In the genomic region with DNA sequence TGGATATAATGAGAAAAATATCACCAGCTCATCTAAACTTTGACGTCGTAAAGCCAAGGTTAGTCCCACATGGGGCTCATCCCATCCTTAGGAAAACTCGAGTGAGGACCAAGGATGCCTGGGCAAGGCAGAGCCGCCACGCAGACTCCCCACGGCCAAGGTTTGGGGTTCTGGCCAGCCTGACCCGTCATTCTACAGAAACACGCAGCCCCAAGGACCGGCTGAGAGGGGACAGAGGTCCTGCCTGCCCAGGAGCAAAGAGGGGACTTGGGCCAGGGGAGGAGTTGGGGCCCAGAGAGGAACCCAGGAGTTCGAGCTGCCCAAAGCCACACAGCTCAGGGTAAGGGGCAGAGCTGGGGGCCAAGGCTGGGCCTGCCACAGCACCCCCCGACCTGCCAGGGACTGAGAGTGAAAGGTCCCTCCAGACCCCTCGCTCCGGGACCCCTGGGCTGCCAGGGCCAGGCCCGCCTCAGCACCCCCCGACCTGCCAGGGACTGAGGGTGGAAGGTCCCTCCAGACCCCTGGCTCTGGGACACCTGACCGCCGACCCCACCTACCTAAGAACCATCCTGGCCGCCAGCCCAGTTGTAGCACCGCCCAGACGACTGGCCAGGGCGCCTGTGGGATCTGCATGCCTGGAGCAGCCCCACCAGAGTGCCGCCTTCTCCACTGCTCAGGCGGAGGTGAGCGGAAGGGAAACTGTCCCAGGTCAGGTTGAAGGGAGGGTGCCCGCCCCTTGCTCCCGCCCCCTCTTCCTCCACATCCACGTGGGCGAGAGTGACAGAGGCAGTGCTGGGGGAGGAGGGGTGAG, we compare ENCODE assay signal across 1 cellular context.
TF ChIP-seq lines count a peak whose summit lies in the region.

A gene (minus strand): TSS at position 689 of the 811 bp plus-strand sequence. CDS start 56 bp downstream, at position 633.

TF ChIP-seq in HepG2, 621 proteins besides CTCF, POLR2A, EP300 and RAD21 (continued from another document):
- TF ChIP-seq ZSCAN30 (CRISPR knock-in tag; IDR thresholded peaks at IDR 0.05) (no peak), ZNF33A (CRISPR knock-in tag; IDR thresholded peaks at IDR 0.05; ENCODE audit: borderline replicate concordance) (no peak), ZNF547 (CRISPR knock-in tag; IDR thresholded peaks at IDR 0.05) (no peak), ZNF883 (CRISPR knock-in tag; IDR thresholded peaks at IDR 0.05; ENCODE audit: not compliant biosample characterization) (peak; percentile 55), NFKB2 (CRISPR knock-in tag; IDR thresholded peaks at IDR 0.05; ENCODE audit: borderline replicate concordance) (no peak), SMARCC2 (IDR thresholded peaks at IDR 0.05) (no peak), ZNF34 (CRISPR knock-in tag; IDR thresholded peaks at IDR 0.05; ENCODE audit: borderline replicate concordance) (no peak), SALL1 (CRISPR knock-in tag; IDR thresholded peaks at IDR 0.05) (0 out of 2 replicates have a peak, but pooled peaks have one; percentile 2), XRCC5 (optimal IDR thresholded peaks at IDR 0.05; ENCODE audit: low read length) (no peak), ARNTL (CRISPR knock-in tag; IDR thresholded peaks at IDR 0.05) (no peak), KLF16 (CRISPR knock-in tag; IDR thresholded peaks at IDR 0.05) (no peak), ZNF557 (CRISPR knock-in tag; IDR thresholded peaks at IDR 0.05) (no peak), PITX1 (CRISPR knock-in tag; IDR thresholded peaks at IDR 0.05) (no peak), SAP130 (CRISPR knock-in tag; IDR thresholded peaks at IDR 0.05; ENCODE audit: low read depth) (peak; percentile 37), SP5 (CRISPR knock-in tag; IDR thresholded peaks at IDR 0.05; ENCODE audit: borderline replicate concordance, low read depth) (0 out of 2 replicates have a peak, but pooled peaks have one; percentile 25), AGO1 (IDR thresholded peaks at IDR 0.05; ENCODE audit: low read depth, low read length, poor library complexity, severe bottlenecking) (no peak), HMGA1 (CRISPR knock-in tag; conservative IDR thresholded peaks at IDR 0.05) (no peak), ZNF674 (CRISPR knock-in tag; IDR thresholded peaks at IDR 0.05; ENCODE audit: low read depth) (no peak), ZNF773 (CRISPR knock-in tag; IDR thresholded peaks at IDR 0.05; ENCODE audit: borderline replicate concordance) (no peak), SIN3A (IDR thresholded peaks at IDR 0.05; ENCODE audit: borderline replicate concordance, low read depth, low read length) (no peak), MAZ (IDR thresholded peaks at IDR 0.05; ENCODE audit: borderline replicate concordance, low read depth, low read length) (no peak), MAZ (CRISPR knock-in tag; IDR thresholded peaks at IDR 0.05; ENCODE audit: low read depth) (no peak), ZNF746 (CRISPR knock-in tag; IDR thresholded peaks at IDR 0.05) (peak; percentile 29; the same call in 1 of the 2 replicates), GABPB1 (CRISPR knock-in tag; IDR thresholded peaks at IDR 0.05) (0 out of 2 replicates have a peak, but pooled peaks have one; percentile 10), ZNF274 (CRISPR knock-in tag; IDR thresholded peaks at IDR 0.05) (0 out of 2 replicates have a peak, but pooled peaks have one; percentile 46), ZFP82 (CRISPR knock-in tag; IDR thresholded peaks at IDR 0.05; ENCODE audit: borderline replicate concordance) (no peak), ZNF3 (CRISPR knock-in tag; IDR thresholded peaks at IDR 0.05) (no peak), NFYB (CRISPR knock-in tag; IDR thresholded peaks at IDR 0.05) (no peak)
- TF ChIP-seq, protein P1, sequence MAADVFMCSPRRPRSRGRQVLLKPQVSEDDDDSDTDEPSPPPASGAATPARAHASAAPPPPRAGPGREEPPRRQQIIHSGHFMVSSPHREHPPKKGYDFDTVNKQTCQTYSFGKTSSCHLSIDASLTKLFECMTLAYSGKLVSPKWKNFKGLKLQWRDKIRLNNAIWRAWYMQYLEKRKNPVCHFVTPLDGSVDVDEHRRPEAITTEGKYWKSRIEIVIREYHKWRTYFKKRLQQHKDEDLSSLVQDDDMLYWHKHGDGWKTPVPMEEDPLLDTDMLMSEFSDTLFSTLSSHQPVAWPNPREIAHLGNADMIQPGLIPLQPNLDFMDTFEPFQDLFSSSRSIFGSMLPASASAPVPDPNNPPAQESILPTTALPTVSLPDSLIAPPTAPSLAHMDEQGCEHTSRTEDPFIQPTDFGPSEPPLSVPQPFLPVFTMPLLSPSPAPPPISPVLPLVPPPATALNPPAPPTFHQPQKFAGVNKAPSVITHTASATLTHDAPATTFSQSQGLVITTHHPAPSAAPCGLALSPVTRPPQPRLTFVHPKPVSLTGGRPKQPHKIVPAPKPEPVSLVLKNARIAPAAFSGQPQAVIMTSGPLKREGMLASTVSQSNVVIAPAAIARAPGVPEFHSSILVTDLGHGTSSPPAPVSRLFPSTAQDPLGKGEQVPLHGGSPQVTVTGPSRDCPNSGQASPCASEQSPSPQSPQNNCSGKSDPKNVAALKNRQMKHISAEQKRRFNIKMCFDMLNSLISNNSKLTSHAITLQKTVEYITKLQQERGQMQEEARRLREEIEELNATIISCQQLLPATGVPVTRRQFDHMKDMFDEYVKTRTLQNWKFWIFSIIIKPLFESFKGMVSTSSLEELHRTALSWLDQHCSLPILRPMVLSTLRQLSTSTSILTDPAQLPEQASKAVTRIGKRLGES (CRISPR knock-in tag; IDR thresholded peaks at IDR 0.05; ENCODE audit: borderline replicate concordance): no peak
- TF ChIP-seq, protein P2, sequence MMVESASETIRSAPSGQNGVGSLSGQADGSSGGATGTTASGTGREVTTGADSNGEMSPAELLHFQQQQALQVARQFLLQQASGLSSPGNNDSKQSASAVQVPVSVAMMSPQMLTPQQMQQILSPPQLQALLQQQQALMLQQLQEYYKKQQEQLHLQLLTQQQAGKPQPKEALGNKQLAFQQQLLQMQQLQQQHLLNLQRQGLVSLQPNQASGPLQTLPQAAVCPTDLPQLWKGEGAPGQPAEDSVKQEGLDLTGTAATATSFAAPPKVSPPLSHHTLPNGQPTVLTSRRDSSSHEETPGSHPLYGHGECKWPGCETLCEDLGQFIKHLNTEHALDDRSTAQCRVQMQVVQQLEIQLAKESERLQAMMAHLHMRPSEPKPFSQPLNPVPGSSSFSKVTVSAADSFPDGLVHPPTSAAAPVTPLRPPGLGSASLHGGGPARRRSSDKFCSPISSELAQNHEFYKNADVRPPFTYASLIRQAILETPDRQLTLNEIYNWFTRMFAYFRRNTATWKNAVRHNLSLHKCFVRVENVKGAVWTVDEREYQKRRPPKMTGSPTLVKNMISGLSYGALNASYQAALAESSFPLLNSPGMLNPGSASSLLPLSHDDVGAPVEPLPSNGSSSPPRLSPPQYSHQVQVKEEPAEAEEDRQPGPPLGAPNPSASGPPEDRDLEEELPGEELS (CRISPR knock-in tag; IDR thresholded peaks at IDR 0.05): no peak
- TF ChIP-seq, protein P3, sequence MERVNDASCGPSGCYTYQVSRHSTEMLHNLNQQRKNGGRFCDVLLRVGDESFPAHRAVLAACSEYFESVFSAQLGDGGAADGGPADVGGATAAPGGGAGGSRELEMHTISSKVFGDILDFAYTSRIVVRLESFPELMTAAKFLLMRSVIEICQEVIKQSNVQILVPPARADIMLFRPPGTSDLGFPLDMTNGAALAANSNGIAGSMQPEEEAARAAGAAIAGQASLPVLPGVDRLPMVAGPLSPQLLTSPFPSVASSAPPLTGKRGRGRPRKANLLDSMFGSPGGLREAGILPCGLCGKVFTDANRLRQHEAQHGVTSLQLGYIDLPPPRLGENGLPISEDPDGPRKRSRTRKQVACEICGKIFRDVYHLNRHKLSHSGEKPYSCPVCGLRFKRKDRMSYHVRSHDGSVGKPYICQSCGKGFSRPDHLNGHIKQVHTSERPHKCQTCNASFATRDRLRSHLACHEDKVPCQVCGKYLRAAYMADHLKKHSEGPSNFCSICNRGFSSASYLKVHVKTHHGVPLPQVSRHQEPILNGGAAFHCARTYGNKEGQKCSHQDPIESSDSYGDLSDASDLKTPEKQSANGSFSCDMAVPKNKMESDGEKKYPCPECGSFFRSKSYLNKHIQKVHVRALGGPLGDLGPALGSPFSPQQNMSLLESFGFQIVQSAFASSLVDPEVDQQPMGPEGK (CRISPR knock-in tag; IDR thresholded peaks at IDR 0.05): 0 out of 2 replicates have a peak, but pooled peaks have one; percentile 7
TF ChIP-seq in HepG2: peak in this region for 10.
